ENCODE assay signal across 1 cellular context in the genomic region with DNA sequence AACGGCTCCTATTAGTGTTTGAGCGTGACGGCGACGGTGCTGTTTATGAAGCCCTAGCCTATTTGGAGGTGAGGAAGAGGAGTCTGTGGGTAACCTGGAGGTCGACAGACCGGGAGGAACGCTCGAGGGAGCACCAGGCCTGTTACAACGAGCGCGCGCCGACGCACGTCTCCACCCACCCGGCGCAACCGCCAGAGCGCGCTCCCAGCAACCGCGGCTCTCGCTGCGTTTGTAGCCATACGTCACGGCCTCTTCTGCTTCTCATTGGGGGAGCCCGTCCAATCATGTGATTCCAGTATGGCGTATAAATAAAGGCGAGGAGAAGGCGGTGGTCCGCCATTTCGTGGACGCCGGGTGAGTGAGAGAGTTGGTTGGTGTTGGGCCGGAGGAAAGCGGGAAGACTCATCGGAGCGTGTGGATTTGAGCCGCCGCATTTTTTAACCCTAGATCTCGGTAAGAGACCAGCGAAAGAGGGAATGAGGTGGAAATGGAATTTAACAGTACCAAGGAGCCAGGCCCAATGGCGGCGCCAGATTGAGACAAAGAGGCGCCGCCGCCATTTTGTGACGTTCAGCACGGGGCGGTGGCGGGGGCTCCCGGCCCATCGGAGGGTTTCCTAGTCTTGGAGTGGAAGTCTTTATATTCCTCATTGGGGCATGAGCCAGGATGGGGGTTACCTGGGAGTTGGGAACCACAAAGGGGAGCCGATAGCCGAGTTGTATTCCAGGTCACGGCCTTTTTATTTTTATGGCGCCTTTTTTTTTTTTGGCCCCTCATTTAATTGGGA.
TF ChIP-seq lines count a peak whose summit lies in the region.

A gene (plus strand): TSS at position 334 of the 787 bp plus-strand sequence. CDS start 2,401 bp downstream, outside the sequence.

TF ChIP-seq in HepG2, 621 proteins besides CTCF, POLR2A, EP300 and RAD21 (continued from another document and continues in another):
- TF ChIP-seq, protein P1, sequence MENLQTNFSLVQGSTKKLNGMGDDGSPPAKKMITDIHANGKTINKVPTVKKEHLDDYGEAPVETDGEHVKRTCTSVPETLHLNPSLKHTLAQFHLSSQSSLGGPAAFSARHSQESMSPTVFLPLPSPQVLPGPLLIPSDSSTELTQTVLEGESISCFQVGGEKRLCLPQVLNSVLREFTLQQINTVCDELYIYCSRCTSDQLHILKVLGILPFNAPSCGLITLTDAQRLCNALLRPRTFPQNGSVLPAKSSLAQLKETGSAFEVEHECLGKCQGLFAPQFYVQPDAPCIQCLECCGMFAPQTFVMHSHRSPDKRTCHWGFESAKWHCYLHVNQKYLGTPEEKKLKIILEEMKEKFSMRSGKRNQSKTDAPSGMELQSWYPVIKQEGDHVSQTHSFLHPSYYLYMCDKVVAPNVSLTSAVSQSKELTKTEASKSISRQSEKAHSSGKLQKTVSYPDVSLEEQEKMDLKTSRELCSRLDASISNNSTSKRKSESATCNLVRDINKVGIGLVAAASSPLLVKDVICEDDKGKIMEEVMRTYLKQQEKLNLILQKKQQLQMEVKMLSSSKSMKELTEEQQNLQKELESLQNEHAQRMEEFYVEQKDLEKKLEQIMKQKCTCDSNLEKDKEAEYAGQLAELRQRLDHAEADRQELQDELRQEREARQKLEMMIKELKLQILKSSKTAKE (CRISPR knock-in tag; IDR thresholded peaks at IDR 0.05; ENCODE audit: borderline replicate concordance) = no peak; the same call in 1 of the 2 replicates
- TF ChIP-seq KLF15 (CRISPR knock-in tag; IDR thresholded peaks at IDR 0.05; ENCODE audit: borderline replicate concordance) = no peak; the same call in 1 of the 2 replicates
- TF ChIP-seq HNRNPL (IDR thresholded peaks at IDR 0.05; ENCODE audit: low read depth, low read length) = peak; percentile 85; the same call in 1 of the 2 replicates
- peak; percentile 91 for TF ChIP-seq GTF2F1 (IDR thresholded peaks at IDR 0.05; ENCODE audit: low read length)
- TF ChIP-seq ZSCAN25 (CRISPR knock-in tag; IDR thresholded peaks at IDR 0.05) = 0 out of 2 replicates have a peak, but pooled peaks have one; percentile 9
- TF ChIP-seq, protein P2, sequence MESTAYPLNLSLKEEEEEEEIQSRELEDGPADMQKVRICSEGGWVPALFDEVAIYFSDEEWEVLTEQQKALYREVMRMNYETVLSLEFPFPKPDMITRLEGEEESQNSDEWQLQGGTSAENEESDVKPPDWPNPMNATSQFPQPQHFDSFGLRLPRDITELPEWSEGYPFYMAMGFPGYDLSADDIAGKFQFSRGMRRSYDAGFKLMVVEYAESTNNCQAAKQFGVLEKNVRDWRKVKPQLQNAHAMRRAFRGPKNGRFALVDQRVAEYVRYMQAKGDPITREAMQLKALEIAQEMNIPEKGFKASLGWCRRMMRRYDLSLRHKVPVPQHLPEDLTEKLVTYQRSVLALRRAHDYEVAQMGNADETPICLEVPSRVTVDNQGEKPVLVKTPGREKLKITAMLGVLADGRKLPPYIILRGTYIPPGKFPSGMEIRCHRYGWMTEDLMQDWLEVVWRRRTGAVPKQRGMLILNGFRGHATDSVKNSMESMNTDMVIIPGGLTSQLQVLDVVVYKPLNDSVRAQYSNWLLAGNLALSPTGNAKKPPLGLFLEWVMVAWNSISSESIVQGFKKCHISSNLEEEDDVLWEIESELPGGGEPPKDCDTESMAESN (CRISPR knock-in tag; conservative IDR thresholded peaks at IDR 0.05) = peak; percentile 98
- TF ChIP-seq ERF (CRISPR knock-in tag; IDR thresholded peaks at IDR 0.05) = peak; percentile 95
- TF ChIP-seq FOXA1 (IDR thresholded peaks at IDR 0.05) = no peak
- peak; percentile 80 for TF ChIP-seq FOXA1 (CRISPR knock-in tag; IDR thresholded peaks at IDR 0.05)
- TF ChIP-seq, protein P3, sequence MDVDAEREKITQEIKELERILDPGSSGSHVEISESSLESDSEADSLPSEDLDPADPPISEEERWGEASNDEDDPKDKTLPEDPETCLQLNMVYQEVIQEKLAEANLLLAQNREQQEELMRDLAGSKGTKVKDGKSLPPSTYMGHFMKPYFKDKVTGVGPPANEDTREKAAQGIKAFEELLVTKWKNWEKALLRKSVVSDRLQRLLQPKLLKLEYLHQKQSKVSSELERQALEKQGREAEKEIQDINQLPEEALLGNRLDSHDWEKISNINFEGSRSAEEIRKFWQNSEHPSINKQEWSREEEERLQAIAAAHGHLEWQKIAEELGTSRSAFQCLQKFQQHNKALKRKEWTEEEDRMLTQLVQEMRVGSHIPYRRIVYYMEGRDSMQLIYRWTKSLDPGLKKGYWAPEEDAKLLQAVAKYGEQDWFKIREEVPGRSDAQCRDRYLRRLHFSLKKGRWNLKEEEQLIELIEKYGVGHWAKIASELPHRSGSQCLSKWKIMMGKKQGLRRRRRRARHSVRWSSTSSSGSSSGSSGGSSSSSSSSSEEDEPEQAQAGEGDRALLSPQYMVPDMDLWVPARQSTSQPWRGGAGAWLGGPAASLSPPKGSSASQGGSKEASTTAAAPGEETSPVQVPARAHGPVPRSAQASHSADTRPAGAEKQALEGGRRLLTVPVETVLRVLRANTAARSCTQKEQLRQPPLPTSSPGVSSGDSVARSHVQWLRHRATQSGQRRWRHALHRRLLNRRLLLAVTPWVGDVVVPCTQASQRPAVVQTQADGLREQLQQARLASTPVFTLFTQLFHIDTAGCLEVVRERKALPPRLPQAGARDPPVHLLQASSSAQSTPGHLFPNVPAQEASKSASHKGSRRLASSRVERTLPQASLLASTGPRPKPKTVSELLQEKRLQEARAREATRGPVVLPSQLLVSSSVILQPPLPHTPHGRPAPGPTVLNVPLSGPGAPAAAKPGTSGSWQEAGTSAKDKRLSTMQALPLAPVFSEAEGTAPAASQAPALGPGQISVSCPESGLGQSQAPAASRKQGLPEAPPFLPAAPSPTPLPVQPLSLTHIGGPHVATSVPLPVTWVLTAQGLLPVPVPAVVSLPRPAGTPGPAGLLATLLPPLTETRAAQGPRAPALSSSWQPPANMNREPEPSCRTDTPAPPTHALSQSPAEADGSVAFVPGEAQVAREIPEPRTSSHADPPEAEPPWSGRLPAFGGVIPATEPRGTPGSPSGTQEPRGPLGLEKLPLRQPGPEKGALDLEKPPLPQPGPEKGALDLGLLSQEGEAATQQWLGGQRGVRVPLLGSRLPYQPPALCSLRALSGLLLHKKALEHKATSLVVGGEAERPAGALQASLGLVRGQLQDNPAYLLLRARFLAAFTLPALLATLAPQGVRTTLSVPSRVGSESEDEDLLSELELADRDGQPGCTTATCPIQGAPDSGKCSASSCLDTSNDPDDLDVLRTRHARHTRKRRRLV (CRISPR knock-in tag; IDR thresholded peaks at IDR 0.05) = peak; percentile 78
- TF ChIP-seq ZNF367 (CRISPR knock-in tag; IDR thresholded peaks at IDR 0.05; ENCODE audit: borderline replicate concordance) = no peak
- no peak for TF ChIP-seq NAIF1 (CRISPR knock-in tag; IDR thresholded peaks at IDR 0.05; ENCODE audit: borderline replicate concordance)
- no peak for TF ChIP-seq ZNF773 (CRISPR knock-in tag; IDR thresholded peaks at IDR 0.05; ENCODE audit: borderline replicate concordance)
- peak; percentile 93 for TF ChIP-seq MXI1 (IDR thresholded peaks at IDR 0.05; ENCODE audit: borderline replicate concordance, low read depth, low read length)
- peak; percentile 70; the same call in 1 of the 2 replicates for TF ChIP-seq ZZZ3 (CRISPR knock-in tag; IDR thresholded peaks at IDR 0.05; ENCODE audit: borderline replicate concordance)
- peak; percentile 98 for TF ChIP-seq POGZ (CRISPR knock-in tag; IDR thresholded peaks at IDR 0.05)
- TF ChIP-seq IKZF4 (CRISPR knock-in tag; IDR thresholded peaks at IDR 0.05; ENCODE audit: borderline replicate concordance, low read depth, not compliant biosample characterization) = no peak
- TF ChIP-seq TBL1XR1 (IDR thresholded peaks at IDR 0.05; ENCODE audit: borderline replicate concordance, low read length, partially characterized antibody) = peak; percentile 85
- TF ChIP-seq FOXJ3 (CRISPR knock-in tag; IDR thresholded peaks at IDR 0.05; ENCODE audit: borderline replicate concordance) = no peak
- peak; percentile 36 for TF ChIP-seq ZNF883 (CRISPR knock-in tag; IDR thresholded peaks at IDR 0.05; ENCODE audit: not compliant biosample characterization)
- peak; percentile 49; the same call in 1 of the 2 replicates for TF ChIP-seq HCFC1 (IDR thresholded peaks at IDR 0.05; ENCODE audit: low read depth, low read length)
- peak; percentile 55; the same call in 1 of the 2 replicates for TF ChIP-seq RFX1 (IDR thresholded peaks at IDR 0.05)
- peak; percentile 94 for TF ChIP-seq MLLT10 (CRISPR knock-in tag; IDR thresholded peaks at IDR 0.05)
- TF ChIP-seq ZNF556 (CRISPR knock-in tag; IDR thresholded peaks at IDR 0.05; ENCODE audit: borderline replicate concordance) = no peak; the same call in 1 of the 2 replicates
- TF ChIP-seq, protein P4, sequence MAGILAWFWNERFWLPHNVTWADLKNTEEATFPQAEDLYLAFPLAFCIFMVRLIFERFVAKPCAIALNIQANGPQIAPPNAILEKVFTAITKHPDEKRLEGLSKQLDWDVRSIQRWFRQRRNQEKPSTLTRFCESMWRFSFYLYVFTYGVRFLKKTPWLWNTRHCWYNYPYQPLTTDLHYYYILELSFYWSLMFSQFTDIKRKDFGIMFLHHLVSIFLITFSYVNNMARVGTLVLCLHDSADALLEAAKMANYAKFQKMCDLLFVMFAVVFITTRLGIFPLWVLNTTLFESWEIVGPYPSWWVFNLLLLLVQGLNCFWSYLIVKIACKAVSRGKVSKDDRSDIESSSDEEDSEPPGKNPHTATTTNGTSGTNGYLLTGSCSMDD (CRISPR knock-in tag; IDR thresholded peaks at IDR 0.05) = no peak
- TF ChIP-seq ZNF101 (CRISPR knock-in tag; IDR thresholded peaks at IDR 0.05; ENCODE audit: borderline replicate concordance, low read depth) = no peak
- no peak for TF ChIP-seq KDM1A (CRISPR knock-in tag; IDR thresholded peaks at IDR 0.05)
- TF ChIP-seq MEIS2 (CRISPR knock-in tag; IDR thresholded peaks at IDR 0.05) = no peak; the same call in none of the 2 replicates
- TF ChIP-seq ZNF547 (CRISPR knock-in tag; IDR thresholded peaks at IDR 0.05) = peak; percentile 83; the same call in 1 of the 2 replicates
- no peak for TF ChIP-seq ZNF260 (CRISPR knock-in tag; IDR thresholded peaks at IDR 0.05; ENCODE audit: borderline replicate concordance, low read depth)
- TF ChIP-seq, protein P5, sequence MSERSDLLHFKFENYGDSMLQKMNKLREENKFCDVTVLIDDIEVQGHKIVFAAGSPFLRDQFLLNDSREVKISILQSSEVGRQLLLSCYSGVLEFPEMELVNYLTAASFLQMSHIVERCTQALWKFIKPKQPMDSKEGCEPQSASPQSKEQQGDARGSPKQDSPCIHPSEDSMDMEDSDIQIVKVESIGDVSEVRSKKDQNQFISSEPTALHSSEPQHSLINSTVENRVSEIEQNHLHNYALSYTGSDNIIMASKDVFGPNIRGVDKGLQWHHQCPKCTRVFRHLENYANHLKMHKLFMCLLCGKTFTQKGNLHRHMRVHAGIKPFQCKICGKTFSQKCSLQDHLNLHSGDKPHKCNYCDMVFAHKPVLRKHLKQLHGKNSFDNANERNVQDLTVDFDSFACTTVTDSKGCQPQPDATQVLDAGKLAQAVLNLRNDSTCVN (CRISPR knock-in tag; IDR thresholded peaks at IDR 0.05; ENCODE audit: borderline replicate concordance) = peak; percentile 92
- TF ChIP-seq, protein P6, sequence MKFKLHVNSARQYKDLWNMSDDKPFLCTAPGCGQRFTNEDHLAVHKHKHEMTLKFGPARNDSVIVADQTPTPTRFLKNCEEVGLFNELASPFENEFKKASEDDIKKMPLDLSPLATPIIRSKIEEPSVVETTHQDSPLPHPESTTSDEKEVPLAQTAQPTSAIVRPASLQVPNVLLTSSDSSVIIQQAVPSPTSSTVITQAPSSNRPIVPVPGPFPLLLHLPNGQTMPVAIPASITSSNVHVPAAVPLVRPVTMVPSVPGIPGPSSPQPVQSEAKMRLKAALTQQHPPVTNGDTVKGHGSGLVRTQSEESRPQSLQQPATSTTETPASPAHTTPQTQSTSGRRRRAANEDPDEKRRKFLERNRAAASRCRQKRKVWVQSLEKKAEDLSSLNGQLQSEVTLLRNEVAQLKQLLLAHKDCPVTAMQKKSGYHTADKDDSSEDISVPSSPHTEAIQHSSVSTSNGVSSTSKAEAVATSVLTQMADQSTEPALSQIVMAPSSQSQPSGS (CRISPR knock-in tag; IDR thresholded peaks at IDR 0.05) = peak; percentile 88
- 0 out of 2 replicates have a peak, but pooled peaks have one; percentile 22 for TF ChIP-seq ZNF44 (CRISPR knock-in tag; IDR thresholded peaks at IDR 0.05)
- TF ChIP-seq, protein P7, sequence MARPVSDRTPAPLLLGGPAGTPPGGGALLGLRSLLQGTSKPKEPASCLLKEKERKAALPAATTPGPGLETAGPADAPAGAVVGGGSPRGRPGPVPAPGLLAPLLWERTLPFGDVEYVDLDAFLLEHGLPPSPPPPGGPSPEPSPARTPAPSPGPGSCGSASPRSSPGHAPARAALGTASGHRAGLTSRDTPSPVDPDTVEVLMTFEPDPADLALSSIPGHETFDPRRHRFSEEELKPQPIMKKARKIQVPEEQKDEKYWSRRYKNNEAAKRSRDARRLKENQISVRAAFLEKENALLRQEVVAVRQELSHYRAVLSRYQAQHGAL (CRISPR knock-in tag; IDR thresholded peaks at IDR 0.05; ENCODE audit: not compliant biosample characterization) = peak; percentile 5
- no peak; the same call in 1 of the 2 replicates for TF ChIP-seq BRCA1 (CRISPR knock-in tag; IDR thresholded peaks at IDR 0.05)
- TF ChIP-seq PAF1 (CRISPR knock-in tag; IDR thresholded peaks at IDR 0.05) = no peak
- TF ChIP-seq SOX5 (CRISPR knock-in tag; IDR thresholded peaks at IDR 0.05; ENCODE audit: borderline replicate concordance) = peak; percentile 71; the same call in 1 of the 2 replicates
- TF ChIP-seq ELF3 (CRISPR knock-in tag; IDR thresholded peaks at IDR 0.05) = peak; percentile 65
- TF ChIP-seq, protein P8, sequence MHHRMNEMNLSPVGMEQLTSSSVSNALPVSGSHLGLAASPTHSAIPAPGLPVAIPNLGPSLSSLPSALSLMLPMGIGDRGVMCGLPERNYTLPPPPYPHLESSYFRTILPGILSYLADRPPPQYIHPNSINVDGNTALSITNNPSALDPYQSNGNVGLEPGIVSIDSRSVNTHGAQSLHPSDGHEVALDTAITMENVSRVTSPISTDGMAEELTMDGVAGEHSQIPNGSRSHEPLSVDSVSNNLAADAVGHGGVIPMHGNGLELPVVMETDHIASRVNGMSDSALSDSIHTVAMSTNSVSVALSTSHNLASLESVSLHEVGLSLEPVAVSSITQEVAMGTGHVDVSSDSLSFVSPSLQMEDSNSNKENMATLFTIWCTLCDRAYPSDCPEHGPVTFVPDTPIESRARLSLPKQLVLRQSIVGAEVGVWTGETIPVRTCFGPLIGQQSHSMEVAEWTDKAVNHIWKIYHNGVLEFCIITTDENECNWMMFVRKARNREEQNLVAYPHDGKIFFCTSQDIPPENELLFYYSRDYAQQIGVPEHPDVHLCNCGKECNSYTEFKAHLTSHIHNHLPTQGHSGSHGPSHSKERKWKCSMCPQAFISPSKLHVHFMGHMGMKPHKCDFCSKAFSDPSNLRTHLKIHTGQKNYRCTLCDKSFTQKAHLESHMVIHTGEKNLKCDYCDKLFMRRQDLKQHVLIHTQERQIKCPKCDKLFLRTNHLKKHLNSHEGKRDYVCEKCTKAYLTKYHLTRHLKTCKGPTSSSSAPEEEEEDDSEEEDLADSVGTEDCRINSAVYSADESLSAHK (CRISPR knock-in tag; IDR thresholded peaks at IDR 0.05; ENCODE audit: borderline replicate concordance) = peak; percentile 63; the same call in 1 of the 2 replicates
- TF ChIP-seq ZSCAN9 (CRISPR knock-in tag; IDR thresholded peaks at IDR 0.05; ENCODE audit: borderline replicate concordance) = peak; percentile 91
- TF ChIP-seq PHF20 (CRISPR knock-in tag; IDR thresholded peaks at IDR 0.05) = peak; percentile 73; the same call in 1 of the 2 replicates
